Comparison of ENCODE assay signal across 16 cellular contexts in genomic region chr11:71284525-71285092, GRCh38. TPM values are rescaled to one million over a fixed set of nuclear protein-coding genes. Genes with fewer than 3 reads are reported as not detected.
A peak's percentile ranks its signal among the peaks of the same experiment; 100 is the strongest.
DNase-seq lines count a peak whose midpoint lies in the region; ATAC-seq and TF ChIP-seq lines count a peak whose summit lies in the region.
"Had no signal": no experiment of that assay in that cellular context is flagged by ENCODE, and none has a peak within 500 bp of the region (broad histone marks: within the 10 kb centered on the region; RNA-seq: fewer than 3 reads in every experiment).

No MANE protein-coding gene starts in this region.

- TF ChIP-seq CTCF in 22Rv1 (IDR thresholded peaks at IDR 0.05) (no peak), GM20000 (IDR thresholded peaks at IDR 0.05; ENCODE audit: extremely low read depth, missing control alignments) (no peak)

- intact Hi-C loops in cardiac septum (cut with DNase I), result no loop called here

- H3K27ac ChIP-seq in 22Rv1, result peak overlapping the region; percentile 88

- DNase-seq in DMS79 treated with DMSO at 0.1 percent for 48 hours (lab: John Stamatoyannopoulos, UW) (peak; percentile 40), astrocyte of the hippocampus (ENCODE audit: low read depth, low spot score) (peak; percentile 20), mesenteric fat pad (ENCODE audit: low spot score) (peak; percentile 76), cardiac septum (ENCODE audit: low spot score) (no peak), GM20000 (ENCODE audit: low spot score) (no peak)
- DNase-seq: activated CD4-positive, CD25-positive, alpha-beta regulatory T cell treated with anti-CD3 and anti-CD28 coated beads, Interleukin-2, amount 50 U/mL, for 72 hours; activated T-cell treated with anti-CD3 and anti-CD28 coated beads, Interleukin-2, amount 50 U/mL, for 72 hours; amniotic stem cell; KG1; NCI-H1694 treated with DMSO at 0.1 percent for 48 hours; OCI-M1; stimulated activated CD4-positive, alpha-beta T cell treated with anti-CD3 and anti-CD28 coated beads, Interleukin-4, amount 100 ng/mL, for 1 hour had no signal

- ATAC-seq in HG02571 (IDR thresholded peaks at IDR 0.05; ENCODE audit: unreplicated experiment) (no peak), GM21390 (IDR thresholded peaks at IDR 0.05; ENCODE audit: unreplicated experiment) (no peak)
- ATAC-seq: activated T-cell treated with anti-CD3 and anti-CD28 coated beads, Interleukin-2, amount 50 U/mL, for 72 hours; T-cell had no signal

RNA-seq across cellular contexts. Expression of gene SHANK2, which starts 32.2 kb away (rescaled TPM):
- total RNA-seq in mesenteric fat pad, result 2.0 TPM
- total RNA-seq in cardiac septum, result 0.11 TPM

Comparison
In these comparisons a context has a peak if more than half of its experiments do, and no peak if none do; other contexts are left out.
1. DNase-seq: peak in DMS79 treated with DMSO at 0.1 percent for 48 hours (single experiment), astrocyte of the hippocampus (single experiment) and mesenteric fat pad (single experiment); none in cardiac septum (single experiment) and GM20000 (single experiment).